21 cellular contexts compared by ENCODE assay signal in the genomic region with DNA sequence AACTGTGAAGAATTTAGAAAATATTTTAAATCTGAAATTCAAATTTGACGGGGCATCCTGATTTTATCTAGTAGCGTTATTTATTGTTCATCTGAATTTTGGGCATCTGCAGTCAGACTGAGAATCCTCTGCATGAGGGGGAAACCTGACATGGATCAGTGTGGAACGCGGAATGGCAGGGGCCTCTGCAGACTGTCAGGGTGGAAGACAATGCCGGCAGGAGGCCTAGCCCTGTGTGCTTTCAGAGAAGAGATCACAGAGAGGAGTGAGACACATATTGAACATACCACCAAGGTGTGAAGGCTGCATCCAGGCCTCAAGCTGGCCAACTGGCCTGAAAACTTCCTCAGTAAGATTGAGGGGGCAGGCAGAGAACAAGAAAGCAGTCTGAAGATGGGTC.
"Had no signal": no experiment of that assay in that cellular context is flagged by ENCODE, and none has a peak within 500 bp of the region (broad histone marks: within the 10 kb centered on the region; RNA-seq: fewer than 3 reads in every experiment).

No MANE protein-coding gene starts in this region.

- H3K4me3 ChIP-seq: dorsolateral prefrontal cortex, esophagus squamous epithelium, gastroesophageal sphincter, psoas muscle, spleen, tibial artery, upper lobe of left lung, uterus had no signal

- H3K36me3 ChIP-seq: esophagus squamous epithelium, gastroesophageal sphincter, spleen, tibial artery, upper lobe of left lung, uterus had no signal

- H3K27ac ChIP-seq: dorsolateral prefrontal cortex, esophagus squamous epithelium, gastroesophageal sphincter, psoas muscle, spleen, tibial artery, upper lobe of left lung, uterus had no signal

- DNase-seq: cortex of kidney; dorsolateral prefrontal cortex; effector memory CD8-positive, alpha-beta T cell; esophagus squamous epithelium; foreskin fibroblast; glutamatergic neuron; kidney glomerular epithelial cell; naive thymus-derived CD4-positive, alpha-beta T cell; occipital lobe; psoas muscle; retina; spleen; stimulated activated CD4-positive, alpha-beta T cell treated with anti-CD3 and anti-CD28 coated beads, Interleukin-15, amount 100 ng/mL, for 24 hours; stimulated activated CD4-positive, alpha-beta T cell treated with anti-CD3 and anti-CD28 coated beads, Interleukin-1b, Interleukin-23, amount 100 ng/mL, for 48 hours; stimulated activated CD4-positive, alpha-beta T cell treated with anti-CD3 and anti-CD28 coated beads, Interleukin-4, amount 100 ng/mL, for 24 hours; tibial artery; upper lobe of left lung; uterus had no signal

- H3K4me1 ChIP-seq: esophagus squamous epithelium, gastroesophageal sphincter, psoas muscle, spleen, tibial artery, upper lobe of left lung, uterus had no signal

- H3K27me3 ChIP-seq: dorsolateral prefrontal cortex, esophagus squamous epithelium, gastroesophageal sphincter, spleen, tibial artery, upper lobe of left lung, uterus had no signal

- H3K9me3 ChIP-seq: esophagus squamous epithelium, gastroesophageal sphincter, psoas muscle, tibial artery, upper lobe of left lung, uterus had no signal

- ATAC-seq: effector memory CD8-positive, alpha-beta T cell; gastroesophageal sphincter; naive thymus-derived CD4-positive, alpha-beta T cell; psoas muscle; sciatic nerve; stimulated activated memory B cell treated with anti-CD40 and anti-IgM and Interleukin-4, amounts not matched to agents 10 μg/mL and 1 μg/mL and 100 μg/mL, for 72 hours had no signal
